In genomic region chr19:48400018-48400742, GRCh38 we compare ENCODE assay signal across 1 cellular context.
TF ChIP-seq lines count a peak whose summit lies in the region.

No MANE protein-coding gene starts in this region.

TF ChIP-seq in endothelial cell of umbilical vein, 7 proteins besides CTCF, POLR2A, EP300 and RAD21:
- TF ChIP-seq POLR2AphosphoS5 (IDR thresholded peaks at IDR 0.05; ENCODE audit: insufficient read depth, low read depth, low read length) (no peak), EZH2 (IDR thresholded peaks at IDR 0.05; ENCODE audit: borderline replicate concordance, low read depth, low read length, severe bottlenecking) (no peak), GATA2 (IDR thresholded peaks at IDR 0.05; ENCODE audit: insufficient read depth, insufficient read length, low read depth, low read length) (no peak)
